9 cellular contexts compared by ENCODE assay signal in genomic region chr2:46499392-46499785, GRCh38. TPM values are rescaled to one million over a fixed set of nuclear protein-coding genes. Genes with fewer than 3 reads are reported as not detected.
DNase-seq lines count a peak whose midpoint lies in the region; ATAC-seq and TF ChIP-seq lines count a peak whose summit lies in the region.
"Had no signal": no experiment of that assay in that cellular context is flagged by ENCODE, and none has a peak within 500 bp of the region (broad histone marks: within the 10 kb centered on the region; RNA-seq: fewer than 3 reads in every experiment).

No MANE protein-coding gene starts in this region.

- no peak overlapping the region for H3K14ac ChIP-seq in H9 (ENCODE audit: insufficient read depth, low read length)

- ATAC-seq in activated CD8-positive, alpha-beta T cell treated with anti-CD3 and anti-CD28 coated beads, Interleukin-2, amount 10 ng/mL, durations not matched to agents 7 days and 5 days = peak; percentile 7
- no peak for ATAC-seq in right cardiac atrium
- ATAC-seq in HG02981 (IDR thresholded peaks at IDR 0.05; ENCODE audit: unreplicated experiment) = no peak

- H3K79me1 ChIP-seq in H9 (ENCODE audit: insufficient read depth, low read depth, low read length, poor library complexity, severe bottlenecking) = no peaks in the 10 kb centered on the region

- no peak overlapping the region for H2AFZ ChIP-seq in H9 (ENCODE audit: low read length)

- H4K5ac ChIP-seq in H9 (ENCODE audit: insufficient read length, low read depth, low read length) = no peak overlapping the region

- peak overlapping the region; percentile 88 to 96 for H3K4me3 Mint-ChIP-seq in H9
- peak overlapping the region; percentile 90 for H3K4me3 Mint-ChIP-seq in activated CD8-positive, alpha-beta T cell treated with anti-CD3 and anti-CD28 coated beads, Interleukin-2, amount 10 ng/mL, durations not matched to agents 7 days and 5 days

- DNase-seq in H9 = no peak
- no peak for DNase-seq in activated CD8-positive, alpha-beta T cell treated with anti-CD3 and anti-CD28 coated beads, Interleukin-2, amount 10 ng/mL, durations not matched to agents 7 days and 5 days
- no peak for DNase-seq in right cardiac atrium
- DNase-seq in hippocampal formation (lab: John Stamatoyannopoulos, UW) = no peak
- DNase-seq in AML-193 (lab: John Stamatoyannopoulos, UW) = no peak
- DNase-seq in inferior parietal cortex (ENCODE audit: extremely low spot score) = no peak

- H3T11ph ChIP-seq in H9 (ENCODE audit: low read length) = no peak overlapping the region

- H2BK12ac ChIP-seq in H9 (ENCODE audit: insufficient read length, low read depth, low read length) = no peak overlapping the region

- H3K79me2 ChIP-seq in H9 (ENCODE audit: insufficient read depth, low read length) = no peaks in the 10 kb centered on the region

- H4K8ac ChIP-seq in H9 (replicated peaks; ENCODE audit: insufficient read length, low read depth, low read length) = no peak overlapping the region

- CTCF ChIA-PET in activated CD8-positive, alpha-beta T cell treated with anti-CD3 and anti-CD28 coated beads, Interleukin-2, amount 10 ng/mL, durations not matched to agents 7 days and 5 days (lab: Charles Lee) = no interaction called here

- H3K4me1 Mint-ChIP-seq in H9 = peaks cover 14 to 22% of the 10 kb centered on the region in 2 experiments
- peaks cover 13% of the 10 kb centered on the region for H3K4me1 Mint-ChIP-seq in activated CD8-positive, alpha-beta T cell treated with anti-CD3 and anti-CD28 coated beads, Interleukin-2, amount 10 ng/mL, durations not matched to agents 7 days and 5 days (ENCODE audit: low read depth)

- H3K56ac ChIP-seq in H9 (ENCODE audit: insufficient read length, low read depth, low read length) = no peak overlapping the region

- H3K27ac Mint-ChIP-seq in H9 = no peak overlapping the region
- H3K27ac Mint-ChIP-seq in activated CD8-positive, alpha-beta T cell treated with anti-CD3 and anti-CD28 coated beads, Interleukin-2, amount 10 ng/mL, durations not matched to agents 7 days and 5 days = peak overlapping the region; percentile 27

- no CpG with 5 or more reads among the region's 7 CpGs for WGBS in H9 (ENCODE audit: extremely low coverage, insufficient read length, low lambda C conversion rate)
- 21% methylated on average over 7 of the region's 7 CpGs for WGBS in right cardiac atrium

- H4K20me1 ChIP-seq in H9 (ENCODE audit: control insufficient read depth, insufficient read depth, insufficient read length) = no peaks in the 10 kb centered on the region

- H2BK15ac ChIP-seq in H9 (ENCODE audit: low read depth, low read length) = no peak overlapping the region

- no peak overlapping the region for H3K23ac ChIP-seq in H9 (ENCODE audit: insufficient read length, low read depth, low read length)

- H3K4me3 ChIP-seq in right cardiac atrium (ENCODE audit: low read length) (peak overlapping the region; percentile 52), skeletal muscle tissue (ENCODE audit: low read length in 3 of 3) (peak overlapping the region; percentile 77 to 83 (median 81))

- no peak overlapping the region for H2BK20ac ChIP-seq in H9 (ENCODE audit: low read depth, low read length, poor library complexity, severe bottlenecking)

- peak overlapping the region; percentile 70 for H3K4me2 ChIP-seq in H9 (ENCODE audit: insufficient read depth, insufficient read length, low read length)

- H3K9me3 Mint-ChIP-seq in H9 = no peaks in the 10 kb centered on the region
- H3K9me3 Mint-ChIP-seq in activated CD8-positive, alpha-beta T cell treated with anti-CD3 and anti-CD28 coated beads, Interleukin-2, amount 10 ng/mL, durations not matched to agents 7 days and 5 days (ENCODE audit: insufficient read depth) = no peaks in the 10 kb centered on the region

- H3K36me3 ChIP-seq in skeletal muscle tissue (ENCODE audit: control insufficient read depth in 3 of 3, insufficient read depth in 3 of 3, low read length in 3 of 3) = no peaks in the 10 kb centered on the region

- no peak for TF ChIP-seq CTCF in H9 (conservative IDR thresholded peaks at IDR 0.05)

- H2AK5ac ChIP-seq in H9 (ENCODE audit: insufficient read length, low read length) = no peak overlapping the region

- POLR2A ChIA-PET in activated CD8-positive, alpha-beta T cell treated with anti-CD3 and anti-CD28 coated beads, Interleukin-2, amount 10 ng/mL, durations not matched to agents 7 days and 5 days (lab: Charles Lee) = no interaction called here

- no peaks in the 10 kb centered on the region for H3K4me1 ChIP-seq in H9 (ENCODE audit: insufficient read depth, low read length)
- peaks cover 2% of the 10 kb centered on the region for H3K4me1 ChIP-seq in right cardiac atrium (ENCODE audit: control insufficient read depth, insufficient read depth, low read length)
- peaks cover 3 to 7% (median 4%) of the 10 kb centered on the region in 3 donors for H3K4me1 ChIP-seq in skeletal muscle tissue (ENCODE audit: control insufficient read depth in 3 of 3, insufficient read depth in 3 of 3, low read length in 3 of 3)

- H3K23me2 ChIP-seq in H9 (ENCODE audit: insufficient read length, low read depth, low read length, poor library complexity, severe bottlenecking) = peaks cover 8% of the 10 kb centered on the region

- H3K18ac ChIP-seq in H9 (ENCODE audit: insufficient read length, low read depth, low read length) = no peak overlapping the region

- no peak overlapping the region for H3K27ac ChIP-seq in H9 (ENCODE audit: insufficient read length, low read depth, low read length)
- H3K27ac ChIP-seq in right cardiac atrium (ENCODE audit: low read length) = no peak overlapping the region
- peak overlapping the region; percentile 82 for H3K27ac ChIP-seq in skeletal muscle tissue (ENCODE audit: low read depth, low read length)

- no peak overlapping the region for H2BK120ac ChIP-seq in H9 (ENCODE audit: low read depth, low read length, poor library complexity, severe bottlenecking)

- H3K9me3 ChIP-seq in H9 (ENCODE audit: control insufficient read depth, low read depth, low read length) = no peaks in the 10 kb centered on the region
- H3K9me3 ChIP-seq in right cardiac atrium (ENCODE audit: control insufficient read depth, low read length) = no peaks in the 10 kb centered on the region
- H3K9me3 ChIP-seq in skeletal muscle tissue (ENCODE audit: control insufficient read depth in 3 of 3, low read length in 3 of 3) = no peaks in the 10 kb centered on the region

- H4K91ac ChIP-seq in H9 (ENCODE audit: insufficient read length, low read depth, low read length) = no peak overlapping the region

- intact Hi-C loops in right cardiac atrium (cut with DNase I) = no loop called here

- no peak overlapping the region for H2BK5ac ChIP-seq in H9 (ENCODE audit: insufficient read length, low read length)

- peaks cover 43% of the 10 kb centered on the region for H3K27me3 Mint-ChIP-seq in H9 (ENCODE audit: low read depth)
- peaks cover 20% of the 10 kb centered on the region for H3K27me3 Mint-ChIP-seq in activated CD8-positive, alpha-beta T cell treated with anti-CD3 and anti-CD28 coated beads, Interleukin-2, amount 10 ng/mL, durations not matched to agents 7 days and 5 days (ENCODE audit: low read depth)

- H3K4ac ChIP-seq in H9 (ENCODE audit: low read depth, low read length) = no peak overlapping the region

- H3K36me3 Mint-ChIP-seq in H9 (ENCODE audit: insufficient read depth in 1 of 3, low read depth in 3 of 3) = no peaks in the 10 kb centered on the region
- no peaks in the 10 kb centered on the region for H3K36me3 Mint-ChIP-seq in activated CD8-positive, alpha-beta T cell treated with anti-CD3 and anti-CD28 coated beads, Interleukin-2, amount 10 ng/mL, durations not matched to agents 7 days and 5 days (ENCODE audit: low read depth)

- H3K9ac ChIP-seq in H9 (ENCODE audit: extremely low read depth, insufficient read length, low read length) = no peak overlapping the region
- peak overlapping the region in 2 of 3 donors; percentile 79 to 88 for H3K9ac ChIP-seq in skeletal muscle tissue (ENCODE audit: low read depth in 1 of 3, low read length in 3 of 3)

- H3K27me3 ChIP-seq in H9 (ENCODE audit: insufficient read depth, low read length) (no peaks in the 10 kb centered on the region; the same call in 1 of the 2 replicates), right cardiac atrium (ENCODE audit: control insufficient read depth, insufficient read depth) (no peaks in the 10 kb centered on the region), skeletal muscle tissue (ENCODE audit: control insufficient read depth in 3 of 3, insufficient read depth in 3 of 3, low read length in 3 of 3) (no peaks in the 10 kb centered on the region)

RNA-seq across cellular contexts. Expression of gene TMEM247, which starts 20.0 kb away (rescaled TPM):
- total RNA-seq in H9 (2021) (not detected in 2 replicates), right cardiac atrium (not detected), skeletal muscle tissue (not detected)
- not detected for total RNA-seq in activated CD8-positive, alpha-beta T cell treated with anti-CD3 and anti-CD28 coated beads, Interleukin-2, amount 10 ng/mL, durations not matched to agents 7 days and 5 days
- not detected for polyA plus RNA-seq in right cardiac atrium
- total RNA-seq: T-helper 2 cell treated with Interferon-gamma antibody and Interleukin-4, amounts not matched to agents 100 ng/mL and 5 ng/mL, for 36 hours had no signal

RNA-seq across cellular contexts. Expression of gene RHOQ, which starts 42.9 kb away (rescaled TPM):
- total RNA-seq in H9 (2021) = 39.9 and 41.5 TPM in 2 replicates
- 10 to 100 TPM; 12.5 to 13.4 TPM for total RNA-seq in activated CD8-positive, alpha-beta T cell treated with anti-CD3 and anti-CD28 coated beads, Interleukin-2, amount 10 ng/mL, durations not matched to agents 7 days and 5 days
- total RNA-seq in right cardiac atrium = 100 to 1,000 TPM; 144 to 169 (median 162) TPM
- 103 TPM for polyA plus RNA-seq in right cardiac atrium
- total RNA-seq in skeletal muscle tissue = 42.3 TPM

RNA-seq across cellular contexts. Expression of gene ATP6V1E2, which starts 43.0 kb away (rescaled TPM):
- 6.3 and 6.9 TPM in 2 replicates for total RNA-seq in H9 (2021)
- 1 to 10 TPM; 4.8 to 6.3 TPM for total RNA-seq in activated CD8-positive, alpha-beta T cell treated with anti-CD3 and anti-CD28 coated beads, Interleukin-2, amount 10 ng/mL, durations not matched to agents 7 days and 5 days
- total RNA-seq in right cardiac atrium = 1 to 10 TPM; 3.4 to 7.0 (median 6.3) TPM
- polyA plus RNA-seq in right cardiac atrium = 3.5 TPM
- total RNA-seq in skeletal muscle tissue = 2.6 TPM
